17 cellular contexts compared by ENCODE assay signal in the genomic region with DNA sequence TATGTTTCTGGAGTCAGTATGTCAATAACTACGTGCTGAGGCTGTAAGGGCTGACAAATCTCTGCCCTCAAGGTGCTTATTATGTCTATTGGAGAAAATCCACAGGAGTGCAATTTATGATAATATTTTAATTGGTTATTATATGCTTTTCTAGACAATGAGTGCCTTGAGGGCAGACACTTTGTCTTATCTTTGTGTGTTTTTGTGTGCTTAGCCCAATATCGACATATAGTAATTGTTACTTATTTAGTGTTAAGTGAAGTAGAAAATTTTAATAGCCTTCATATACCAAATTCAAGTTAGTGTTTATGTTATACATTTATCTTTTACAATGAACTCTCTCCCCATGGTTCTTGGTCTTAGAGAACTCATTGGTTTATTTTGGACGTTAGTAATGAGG.
A peak's percentile ranks its signal among the peaks of the same experiment; 100 is the strongest.
DNase-seq lines count a peak whose midpoint lies in the region; ATAC-seq and TF ChIP-seq lines count a peak whose summit lies in the region.
"Had no signal": no experiment of that assay in that cellular context is flagged by ENCODE, and none has a peak within 500 bp of the region (broad histone marks: within the 10 kb centered on the region; RNA-seq: fewer than 3 reads in every experiment).

No MANE protein-coding gene starts in this region.

- DNase-seq in NCI-H1436 (lab: John Stamatoyannopoulos, UW) (peak; percentile 51), NCI-H1930 (lab: John Stamatoyannopoulos, UW) (peak; percentile 42 to 75), NCI-H748 (lab: John Stamatoyannopoulos, UW; ENCODE audit: unreplicated experiment) (peak; percentile 86), middle frontal gyrus (ENCODE audit: extremely low spot score, low spot score) (no peak)
- DNase-seq in activated T-cell treated with anti-CD3 and anti-CD28 coated beads, Interleukin-2, amount 50 U/mL, for 72 hours: no peak
- DNase-seq: ACHN; BE2C; C1 segment of cervical spinal cord; Calu3; CD4-positive, alpha-beta T cell; DMS79 treated with DMSO at 0.1 percent for 48 hours; GF-D8; H9 had no signal

- no peak overlapping the region for H3K27ac ChIP-seq in HEK293 (ENCODE audit: extremely low read depth, low read depth, low read length)

- H3K4me1 Mint-ChIP-seq in activated T-cell treated with anti-CD3 and anti-CD28 coated beads, Interleukin-2, amount 50 U/mL, for 72 hours (ENCODE audit: low read depth): peaks cover 5% of the 10 kb centered on the region
- H3K4me1 Mint-ChIP-seq: H9, IgD-negative memory B cell had no signal

- no peak overlapping the region for H3K4me3 Mint-ChIP-seq in activated T-cell treated with anti-CD3 and anti-CD28 coated beads, Interleukin-2, amount 50 U/mL, for 72 hours
- H3K4me3 Mint-ChIP-seq: CD4-positive, alpha-beta T cell; H9; IgD-negative memory B cell had no signal

- H3K36me3 ChIP-seq in HEK293 (ENCODE audit: control insufficient read depth in 2 of 2, insufficient read depth in 1 of 2, low read length in 2 of 2): no peaks in the 10 kb centered on the region
- H3K36me3 ChIP-seq: BE2C had no signal

- TF ChIP-seq CTCF in HEK293 (tag by site-specific recombination; IDR thresholded peaks at IDR 0.05): no peak

- CTCF ChIA-PET in HEK293 (lab: Yijun Ruan, JAX): no interaction called here

- H3K9me3 Mint-ChIP-seq in activated T-cell treated with anti-CD3 and anti-CD28 coated beads, Interleukin-2, amount 50 U/mL, for 72 hours: no peaks in the 10 kb centered on the region
- H3K9me3 Mint-ChIP-seq: CD4-positive, alpha-beta T cell; H9; IgD-negative memory B cell had no signal

- POLR2A ChIA-PET in HEK293 (lab: Yijun Ruan, JAX): no interaction called here

- ATAC-seq in GM21423 (IDR thresholded peaks at IDR 0.05; ENCODE audit: unreplicated experiment): no peak
- no peak for ATAC-seq in activated T-cell treated with anti-CD3 and anti-CD28 coated beads, Interleukin-2, amount 50 U/mL, for 72 hours (replicated peaks in 1 of 2)
- ATAC-seq: HepG2 had no signal

- no peaks in the 10 kb centered on the region for H3K9me3 ChIP-seq in HEK293 (ENCODE audit: control insufficient read depth, insufficient read depth, low read depth, low read length)
- H3K9me3 ChIP-seq: BE2C had no signal

- H3K27ac Mint-ChIP-seq in activated T-cell treated with anti-CD3 and anti-CD28 coated beads, Interleukin-2, amount 50 U/mL, for 72 hours: no peak overlapping the region
- H3K27ac Mint-ChIP-seq: CD4-positive, alpha-beta T cell; H9; IgD-negative memory B cell had no signal

- no peaks in the 10 kb centered on the region; the same call in 1 of the 2 replicates for H3K4me1 ChIP-seq in HEK293 (ENCODE audit: control insufficient read depth, insufficient read depth, low read length)
- H3K4me1 ChIP-seq: BE2C had no signal

- peaks cover 0 to 2% of the 10 kb centered on the region in 2 donors for H3K36me3 Mint-ChIP-seq in activated T-cell treated with anti-CD3 and anti-CD28 coated beads, Interleukin-2, amount 50 U/mL, for 72 hours (ENCODE audit: insufficient read depth in 2 of 2)

- H3K27me3 Mint-ChIP-seq in activated T-cell treated with anti-CD3 and anti-CD28 coated beads, Interleukin-2, amount 50 U/mL, for 72 hours (ENCODE audit: low read depth): no peaks in the 10 kb centered on the region
- H3K27me3 Mint-ChIP-seq: CD4-positive, alpha-beta T cell; IgD-negative memory B cell had no signal

- no peak overlapping the region for H3K4me3 ChIP-seq in HEK293 (ENCODE audit: low read depth, low read length)

TF ChIP-seq in HEK293, 187 proteins besides CTCF, POLR2A, EP300 and RAD21:
- no peak for TF ChIP-seq ZNF175 (tag by site-specific recombination; IDR thresholded peaks at IDR 0.05)
- TF ChIP-seq TCF7L2 (IDR thresholded peaks at IDR 0.05; ENCODE audit: borderline replicate concordance, low read depth, low read length): peak; percentile 53; the same call in 1 of the 2 replicates
- no peak for TF ChIP-seq ZNF19 (tag by site-specific recombination; IDR thresholded peaks at IDR 0.05; ENCODE audit: low read depth)
- TF ChIP-seq ZNF114 (tag by site-specific recombination; IDR thresholded peaks at IDR 0.05): no peak
- no peak for TF ChIP-seq ZNF26 (tag by site-specific recombination; IDR thresholded peaks at IDR 0.05)
- TF ChIP-seq ZNF404 (tag by site-specific recombination; IDR thresholded peaks at IDR 0.05): no peak
- 0 out of 2 replicates have a peak, but pooled peaks have one; percentile 41 for TF ChIP-seq ZNF843 (tag by site-specific recombination; IDR thresholded peaks at IDR 0.05)
- no peak for TF ChIP-seq ZNF544 (tag by site-specific recombination; IDR thresholded peaks at IDR 0.05)
- no peak for TF ChIP-seq ZNF394 (tag by site-specific recombination; IDR thresholded peaks at IDR 0.05; ENCODE audit: borderline replicate concordance)
- peak; percentile 22; the same call in 1 of the 2 replicates for TF ChIP-seq IKZF3 (tag by site-specific recombination; IDR thresholded peaks at IDR 0.05)
- 0 out of 2 replicates have a peak, but pooled peaks have one; percentile 38 for TF ChIP-seq FEZF1 (tag by site-specific recombination; IDR thresholded peaks at IDR 0.05)
- peak; percentile 30; the same call in 1 of the 2 replicates for TF ChIP-seq OSR2 (tag by site-specific recombination; IDR thresholded peaks at IDR 0.05)
- no peak for TF ChIP-seq ZNF514 (tag by site-specific recombination; IDR thresholded peaks at IDR 0.05)
- TF ChIP-seq ZNF580 (tag by site-specific recombination; IDR thresholded peaks at IDR 0.05): no peak
- 0 out of 2 replicates have a peak, but pooled peaks have one; percentile 34 for TF ChIP-seq ZBTB8A (tag by site-specific recombination; IDR thresholded peaks at IDR 0.05)
- TF ChIP-seq SALL2 (tag by site-specific recombination; IDR thresholded peaks at IDR 0.05; ENCODE audit: borderline replicate concordance): no peak
- peak; percentile 64; the same call in 1 of the 2 replicates for TF ChIP-seq PRDM6 (tag by site-specific recombination; IDR thresholded peaks at IDR 0.05)
- no peak for TF ChIP-seq GLI4 (tag by site-specific recombination; IDR thresholded peaks at IDR 0.05)
- no peak for TF ChIP-seq BCL11A (tag by site-specific recombination; IDR thresholded peaks at IDR 0.05; ENCODE audit: low read depth)
- TF ChIP-seq ZFP3 (tag by site-specific recombination; IDR thresholded peaks at IDR 0.05; ENCODE audit: low read depth): no peak
- TF ChIP-seq, protein P1, sequence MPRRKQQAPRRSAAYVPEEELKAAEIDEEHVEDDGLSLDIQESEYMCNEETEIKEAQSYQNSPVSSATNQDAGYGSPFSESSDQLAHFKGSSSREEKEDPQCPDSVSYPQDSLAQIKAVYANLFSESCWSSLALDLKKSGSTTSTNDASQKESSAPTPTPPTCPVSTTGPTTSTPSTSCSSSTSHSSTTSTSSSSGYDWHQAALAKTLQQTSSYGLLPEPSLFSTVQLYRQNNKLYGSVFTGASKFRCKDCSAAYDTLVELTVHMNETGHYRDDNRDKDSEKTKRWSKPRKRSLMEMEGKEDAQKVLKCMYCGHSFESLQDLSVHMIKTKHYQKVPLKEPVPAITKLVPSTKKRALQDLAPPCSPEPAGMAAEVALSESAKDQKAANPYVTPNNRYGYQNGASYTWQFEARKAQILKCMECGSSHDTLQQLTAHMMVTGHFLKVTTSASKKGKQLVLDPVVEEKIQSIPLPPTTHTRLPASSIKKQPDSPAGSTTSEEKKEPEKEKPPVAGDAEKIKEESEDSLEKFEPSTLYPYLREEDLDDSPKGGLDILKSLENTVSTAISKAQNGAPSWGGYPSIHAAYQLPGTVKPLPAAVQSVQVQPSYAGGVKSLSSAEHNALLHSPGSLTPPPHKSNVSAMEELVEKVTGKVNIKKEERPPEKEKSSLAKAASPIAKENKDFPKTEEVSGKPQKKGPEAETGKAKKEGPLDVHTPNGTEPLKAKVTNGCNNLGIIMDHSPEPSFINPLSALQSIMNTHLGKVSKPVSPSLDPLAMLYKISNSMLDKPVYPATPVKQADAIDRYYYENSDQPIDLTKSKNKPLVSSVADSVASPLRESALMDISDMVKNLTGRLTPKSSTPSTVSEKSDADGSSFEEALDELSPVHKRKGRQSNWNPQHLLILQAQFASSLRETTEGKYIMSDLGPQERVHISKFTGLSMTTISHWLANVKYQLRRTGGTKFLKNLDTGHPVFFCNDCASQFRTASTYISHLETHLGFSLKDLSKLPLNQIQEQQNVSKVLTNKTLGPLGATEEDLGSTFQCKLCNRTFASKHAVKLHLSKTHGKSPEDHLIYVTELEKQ (tag by site-specific recombination; IDR thresholded peaks at IDR 0.05; ENCODE audit: borderline replicate concordance): no peak
- TF ChIP-seq ZNF660 (tag by site-specific recombination; IDR thresholded peaks at IDR 0.05): no peak
- TF ChIP-seq SP2 (tag by site-specific recombination; IDR thresholded peaks at IDR 0.05): no peak

Comparison
In these comparisons a context has a peak if more than half of its experiments do, and no peak if none do; other contexts are left out.
1. DNase-seq: peak in NCI-H1436 (single experiment), NCI-H1930 (2 of 2) and NCI-H748 (single experiment); none in middle frontal gyrus (single experiment) and activated T-cell treated with anti-CD3 and anti-CD28 coated beads, Interleukin-2, amount 50 U/mL, for 72 hours (0 of 2).